ENCODE assay signal across 24 cellular contexts in genomic region chr12:14607561-14607960, GRCh38. TPM values are rescaled to one million over a fixed set of nuclear protein-coding genes. Genes with fewer than 3 reads are reported as not detected.
"Had no signal": no experiment of that assay in that cellular context is flagged by ENCODE, and none has a peak within 500 bp of the region (broad histone marks: within the 10 kb centered on the region; RNA-seq: fewer than 3 reads in every experiment).

No MANE protein-coding gene starts in this region.

- H3K4me3 ChIP-seq: coronary artery, lung, right lobe of liver, skin epidermis, transverse colon had no signal

- H3K27ac ChIP-seq: coronary artery, foreskin keratinocyte, right lobe of liver, skin epidermis, transverse colon had no signal

- H3K36me3 Mint-ChIP-seq: stimulated activated effector memory CD8-positive, alpha-beta T cell treated with anti-CD3 and anti-CD28 coated beads, Interleukin-12 subunit alpha, Interleukin-12 subunit beta, amount 100 ng/mL, for 72 hours had no signal

- H3K4me1 ChIP-seq: foreskin keratinocyte, right lobe of liver had no signal

- DNase-seq: activated CD4-positive, alpha-beta T cell treated with anti-CD3 and anti-CD28 coated beads for 4 hours; activated CD4-positive, alpha-beta T cell treated with anti-CD3 and anti-CD28 coated beads, Interleukin-2, amount 50 U/mL, for 48 hours; activated CD4-positive, CD25-positive, alpha-beta regulatory T cell; activated CD8-positive, alpha-beta memory T cell treated with anti-CD3 and anti-CD28 coated beads, Interleukin-2, amount 50 U/mL, for 48 hours; activated naive CD4-positive, alpha-beta T cell treated with Interleukin-2 at 50 U/mL for 16 hours; activated naive CD8-positive, alpha-beta T cell treated with anti-CD3 and anti-CD28 coated beads for 36 hours; activated T-cell treated with anti-CD3 and anti-CD28 coated beads, Interleukin-2, amount 50 U/mL, for 4 hours; amygdala; cerebellar nuclear complex; erythroblast; foreskin keratinocyte; naive B cell; occipital lobe; posterior cingulate gyrus; right lobe of liver; stimulated activated CD4-positive, alpha-beta T cell treated with anti-CD3 and anti-CD28 coated beads, Interleukin-2, amount 100 ng/mL, for 24 hours; stimulated activated naive CD8-positive, alpha-beta T cell treated with anti-CD3 and anti-CD28 coated beads, Interleukin-15, amount 100 ng/mL, for 72 hours; transverse colon had no signal

- H3K4me1 Mint-ChIP-seq: activated naive CD8-positive, alpha-beta T cell treated with anti-CD3 and anti-CD28 coated beads for 36 hours; stimulated activated effector memory CD8-positive, alpha-beta T cell treated with anti-CD3 and anti-CD28 coated beads, Interleukin-12 subunit alpha, Interleukin-12 subunit beta, amount 100 ng/mL, for 72 hours; stimulated activated naive CD8-positive, alpha-beta T cell treated with anti-CD3 and anti-CD28 coated beads, Interleukin-15, amount 100 ng/mL, for 72 hours had no signal

- H3K36me3 ChIP-seq: right lobe of liver had no signal

- H3K27me3 ChIP-seq: foreskin keratinocyte, right lobe of liver, transverse colon had no signal

- ATAC-seq: activated T-cell treated with anti-CD3 and anti-CD28 coated beads, Interleukin-2, amount 50 U/mL, for 4 hours; foreskin keratinocyte; left lobe of liver; right lobe of liver; stimulated activated effector memory CD8-positive, alpha-beta T cell treated with anti-CD3 and anti-CD28 coated beads, Interleukin-12 subunit alpha, Interleukin-12 subunit beta, amount 100 ng/mL, for 72 hours; stimulated activated naive CD8-positive, alpha-beta T cell treated with anti-CD3 and anti-CD28 coated beads, Interleukin-15, amount 100 ng/mL, for 72 hours had no signal

- H3K27me3 Mint-ChIP-seq: naive B cell; stimulated activated naive CD8-positive, alpha-beta T cell treated with anti-CD3 and anti-CD28 coated beads, Interleukin-15, amount 100 ng/mL, for 72 hours had no signal

- H3K4me3 Mint-ChIP-seq: activated naive CD8-positive, alpha-beta T cell treated with anti-CD3 and anti-CD28 coated beads for 36 hours; activated T-cell treated with anti-CD3 and anti-CD28 coated beads, Interleukin-2, amount 50 U/mL, for 4 hours; naive B cell; stimulated activated effector memory CD8-positive, alpha-beta T cell treated with anti-CD3 and anti-CD28 coated beads, Interleukin-12 subunit alpha, Interleukin-12 subunit beta, amount 100 ng/mL, for 72 hours; stimulated activated naive CD8-positive, alpha-beta T cell treated with anti-CD3 and anti-CD28 coated beads, Interleukin-15, amount 100 ng/mL, for 72 hours had no signal

- H3K27ac Mint-ChIP-seq: activated naive CD8-positive, alpha-beta T cell treated with anti-CD3 and anti-CD28 coated beads for 36 hours; activated T-helper 2 cell treated with anti-CD3 and anti-CD28 coated beads, Interferon-gamma antibody, Interleukin-2, Interleukin-4, amounts not matched to agents 10 μg/mL and 5 μg/mL and 100 μg/mL, durations not matched to agents 14 hours and 24 hours and 36 hours; naive B cell; stimulated activated effector memory CD8-positive, alpha-beta T cell treated with anti-CD3 and anti-CD28 coated beads, Interleukin-12 subunit alpha, Interleukin-12 subunit beta, amount 100 ng/mL, for 72 hours; stimulated activated naive CD8-positive, alpha-beta T cell treated with anti-CD3 and anti-CD28 coated beads, Interleukin-15, amount 100 ng/mL, for 72 hours had no signal

RNA-seq across cellular contexts. Expression of gene PLBD1, which starts 39.9 kb away (rescaled TPM):
- total RNA-seq: activated T-helper 2 cell treated with anti-CD3 and anti-CD28 coated beads, Interferon-gamma antibody, Interleukin-2, Interleukin-4, amounts not matched to agents 10 μg/mL and 5 μg/mL and 100 μg/mL, durations not matched to agents 14 hours and 24 hours and 36 hours had no signal
